In genomic region chr5:107705390-107706014, GRCh38 we compare ENCODE assay signal across 14 cellular contexts. TPM values are rescaled to one million over a fixed set of nuclear protein-coding genes. Genes with fewer than 3 reads are reported as not detected.
DNase-seq lines count a peak whose midpoint lies in the region; ATAC-seq, FAIRE-seq and TF ChIP-seq lines count a peak whose summit lies in the region.
"Had no signal": no experiment of that assay in that cellular context is flagged by ENCODE, and none has a peak within 500 bp of the region (broad histone marks: within the 10 kb centered on the region; RNA-seq: fewer than 3 reads in every experiment).

No MANE protein-coding gene starts in this region.

- dilution Hi-C loops in keratinocyte (cut with MboI; ENCODE audit: extremely low pct_ligation_motif_present, low sequenced_read_pairs) = no loop called here

- no peaks in the 10 kb centered on the region for H4K20me1 ChIP-seq in keratinocyte (ENCODE audit: control insufficient read depth, extremely low read depth, insufficient read depth, low read length)

- CTCF ChIA-PET in A549 (lab: Yijun Ruan, JAX) (no interaction called here), HEK293T (lab: Yijun Ruan, JAX) (no interaction called here)

- DNase-seq in A549 (ENCODE audit: low read depth in 1 of 2, low spot score in 1 of 2) (no peak), HCEC 1CT (peak; percentile 79), astrocyte of the spinal cord (ENCODE audit: low read depth, low spot score) (peak; percentile 69), keratinocyte (ENCODE audit: low read depth, low spot score) (peak; percentile 13), NCI-H1092 treated with DMSO at 0.1 percent for 48 hours (lab: John Stamatoyannopoulos, UW) (no peak), NCI-H2029 treated with DMSO at 0.1 percent for 48 hours (lab: John Stamatoyannopoulos, UW) (no peak), HEK293T (ENCODE audit: extremely low spot score) (no peak)
- DNase-seq in stimulated activated CD4-positive, alpha-beta T cell treated with anti-CD3 and anti-CD28 coated beads, Interleukin-4, amount 100 ng/mL, for 1 hour = no peak
- DNase-seq: activated naive CD8-positive, alpha-beta T cell treated with anti-CD3 and anti-CD28 coated beads, Interleukin-2, amount 10 ng/mL, durations not matched to agents 7 days and 5 days; NCI-H2081; nucleus accumbens; PC-9; stimulated activated naive CD8-positive, alpha-beta T cell treated with anti-CD3 and anti-CD28 coated beads, Interleukin-15, amount 100 ng/mL, for 72 hours had no signal

- H3K4me3 ChIP-seq in A549 (no peak overlapping the region), astrocyte of the spinal cord (ENCODE audit: low read depth, low read length) (peak overlapping the region; percentile 22), keratinocyte (ENCODE audit: control insufficient read depth in 2 of 3, extremely low read depth in 1 of 3, insufficient read depth in 2 of 3, low read depth in 1 of 3, low read length in 3 of 3) (no peak overlapping the region)
- H3K4me3 ChIP-seq: K562, PC-9 had no signal

- TF ChIP-seq EP300 in A549 (IDR thresholded peaks at IDR 0.05) = no peak

- in situ Hi-C loops in astrocyte of the spinal cord (cut with HindIII; ENCODE audit: low sequenced_read_pairs) = no loop called here

- H3K9ac ChIP-seq in keratinocyte (ENCODE audit: control insufficient read depth, extremely low read depth, insufficient read depth, low read length) = no peak overlapping the region

- H3K4me2 ChIP-seq in A549 = no peak overlapping the region
- peak overlapping the region; percentile 73 for H3K4me2 ChIP-seq in keratinocyte (ENCODE audit: control insufficient read depth, extremely low read depth, insufficient read depth, low read depth, low read length)
- H3K4me2 ChIP-seq: PC-9 had no signal

- H3K79me2 ChIP-seq in keratinocyte (ENCODE audit: control insufficient read depth, insufficient read depth, low read length) = no peaks in the 10 kb centered on the region

- no peaks in the 10 kb centered on the region for H3K9me1 ChIP-seq in keratinocyte (ENCODE audit: control insufficient read depth, extremely low read depth, insufficient read depth, low read length)

- no peaks in the 10 kb centered on the region for H3K36me3 ChIP-seq in keratinocyte (ENCODE audit: control insufficient read depth in 2 of 2, extremely low read depth in 1 of 2, insufficient read depth in 2 of 2, low read length in 2 of 2)

- no peak for TF ChIP-seq POLR2A in A549 (IDR thresholded peaks at IDR 0.05; ENCODE audit: low read length)

- FAIRE-seq in A549 (lab: Jason Lieb, UNC) (peak; percentile 13), keratinocyte (lab: Jason Lieb, UNC) (no peak)
- FAIRE-seq: K562 had no signal

- POLR2A ChIA-PET in A549 (lab: Yijun Ruan, JAX) = no interaction called here
- POLR2A ChIA-PET in HEK293T (lab: Yijun Ruan, JAX) = no interaction called here

- 57% methylated on average over 5 of the region's 5 CpGs for WGBS in A549 (ENCODE audit: missing lambda C conversion rate)

- peak overlapping the region; percentile 31 for H2AFZ ChIP-seq in keratinocyte (ENCODE audit: control insufficient read depth, low read length)

- no peak for ATAC-seq in A549
- ATAC-seq: K562; stimulated activated naive CD8-positive, alpha-beta T cell treated with anti-CD3 and anti-CD28 coated beads, Interleukin-15, amount 100 ng/mL, for 72 hours had no signal

- TF ChIP-seq CTCF in A549 (IDR thresholded peaks at IDR 0.05) (no peak), astrocyte of the spinal cord (IDR thresholded peaks at IDR 0.05; ENCODE audit: low read depth, low read length) (no peak), keratinocyte (optimal IDR thresholded peaks at IDR 0.05 in 1 of 3, IDR thresholded peaks at IDR 0.05 in 1 of 3, conservative IDR thresholded peaks at IDR 0.05 in 1 of 3; ENCODE audit: extremely low read depth in 1 of 3, insufficient read depth in 2 of 3, low read length in 3 of 3) (no peak)

- no peak for TF ChIP-seq RAD21 in A549 (conservative IDR thresholded peaks at IDR 0.05 in 1 of 2, IDR thresholded peaks at IDR 0.05 in 1 of 2)

- no peaks in the 10 kb centered on the region for H3K4me1 ChIP-seq in A549
- peaks cover 8% of the 10 kb centered on the region for H3K4me1 ChIP-seq in keratinocyte (ENCODE audit: control insufficient read depth, extremely low read depth, insufficient read depth, low read length)

- H3K27me3 ChIP-seq in keratinocyte (ENCODE audit: control insufficient read depth, extremely low read depth, insufficient read depth, low read length) = no peaks in the 10 kb centered on the region

- H3K9me3 ChIP-seq in A549 (no peaks in the 10 kb centered on the region), keratinocyte (ENCODE audit: control insufficient read depth, low read depth, low read length) (no peaks in the 10 kb centered on the region)

- no peak overlapping the region for H3K27ac ChIP-seq in A549
- no peak overlapping the region for H3K27ac ChIP-seq in keratinocyte (ENCODE audit: control insufficient read depth, insufficient read depth, low read length)
- H3K27ac ChIP-seq: PC-9 had no signal

TF ChIP-seq in A549, 52 proteins besides CTCF, POLR2A, EP300 and RAD21:
- TF ChIP-seq ESRRA (IDR thresholded peaks at IDR 0.05; ENCODE audit: borderline replicate concordance, low read length) = no peak
- TF ChIP-seq FOSB (CRISPR knock-in tag; IDR thresholded peaks at IDR 0.05) = no peak
- TF ChIP-seq USF2 (IDR thresholded peaks at IDR 0.05) = no peak
- no peak for TF ChIP-seq JUN (IDR thresholded peaks at IDR 0.05)

TF ChIP-seq in HEK293T, 16 proteins besides CTCF, POLR2A, EP300 and RAD21:
- no peak for TF ChIP-seq ELF4 (IDR thresholded peaks at IDR 0.05)
- no peak for TF ChIP-seq NFRKB (IDR thresholded peaks at IDR 0.05)

RNA-seq across cellular contexts. Expression of gene EFNA5, which starts 34.8 kb away (rescaled TPM):
- polyA plus RNA-seq in A549 (2011; rRNA removed) (20.7 and 27.0 TPM in 2 replicates), A549 (2017; fragmentation: RNase III; extraction: RNeasy Plus Mini Kit Qiagen cat#74134 plus additional on column Dnase treatment) (8.1 to 10.6 TPM (median 8.5 TPM) in 3 replicates), keratinocyte (2.8 to 5.9 TPM (median 4.8 TPM) in 3 replicates)
- polyA plus RNA-seq in A549 (2012; cell fraction: cytosol; rRNA removed) = 3.5 and 4.6 TPM in 2 replicates
- 9.0 and 14.4 TPM in 2 replicates for polyA plus RNA-seq in A549 (2012; cell fraction: nucleus; rRNA removed)
- polyA minus RNA-seq in A549 (2011; rRNA and poly(A)+ RNA removed) = 34.5 and 44.5 TPM in 2 replicates
- 35.3 TPM for polyA plus RNA-seq in keratinocyte (2011; ENCODE audit: low read depth)
- 1.9 and 3.9 TPM in 2 replicates for polyA plus RNA-seq in keratinocyte (2011; cell fraction: cytosol; rRNA removed)
- 13.1 and 14.5 TPM in 2 replicates for polyA plus RNA-seq in keratinocyte (2011; cell fraction: nucleus; rRNA removed)
- polyA plus RNA-seq in keratinocyte (2012; ENCODE audit: low replicate concordance) = 5.9 and 13.0 TPM in 2 replicates
- polyA minus RNA-seq in keratinocyte = 6.8 to 19.9 TPM (median 13.7 TPM) in 3 replicates
- 2.7 TPM for polyA minus RNA-seq in keratinocyte (2011; cell fraction: cytosol; rRNA and poly(A)+ RNA removed)
- polyA minus RNA-seq in keratinocyte (2011; cell fraction: nucleus; rRNA and poly(A)+ RNA removed) = 12.5 and 23.9 TPM in 2 replicates

Comparison
In these comparisons a context has a peak if more than half of its experiments do, and no peak if none do; other contexts are left out.
1. DNase-seq: peak in HCEC 1CT (single experiment), astrocyte of the spinal cord (single experiment) and keratinocyte (single experiment); none in A549 (0 of 2), NCI-H1092 treated with DMSO at 0.1 percent for 48 hours (single experiment), NCI-H2029 treated with DMSO at 0.1 percent for 48 hours (single experiment), stimulated activated CD4-positive, alpha-beta T cell treated with anti-CD3 and anti-CD28 coated beads, Interleukin-4, amount 100 ng/mL, for 1 hour (single experiment) and HEK293T (single experiment).